8 cellular contexts compared by ENCODE assay signal in the genomic region with DNA sequence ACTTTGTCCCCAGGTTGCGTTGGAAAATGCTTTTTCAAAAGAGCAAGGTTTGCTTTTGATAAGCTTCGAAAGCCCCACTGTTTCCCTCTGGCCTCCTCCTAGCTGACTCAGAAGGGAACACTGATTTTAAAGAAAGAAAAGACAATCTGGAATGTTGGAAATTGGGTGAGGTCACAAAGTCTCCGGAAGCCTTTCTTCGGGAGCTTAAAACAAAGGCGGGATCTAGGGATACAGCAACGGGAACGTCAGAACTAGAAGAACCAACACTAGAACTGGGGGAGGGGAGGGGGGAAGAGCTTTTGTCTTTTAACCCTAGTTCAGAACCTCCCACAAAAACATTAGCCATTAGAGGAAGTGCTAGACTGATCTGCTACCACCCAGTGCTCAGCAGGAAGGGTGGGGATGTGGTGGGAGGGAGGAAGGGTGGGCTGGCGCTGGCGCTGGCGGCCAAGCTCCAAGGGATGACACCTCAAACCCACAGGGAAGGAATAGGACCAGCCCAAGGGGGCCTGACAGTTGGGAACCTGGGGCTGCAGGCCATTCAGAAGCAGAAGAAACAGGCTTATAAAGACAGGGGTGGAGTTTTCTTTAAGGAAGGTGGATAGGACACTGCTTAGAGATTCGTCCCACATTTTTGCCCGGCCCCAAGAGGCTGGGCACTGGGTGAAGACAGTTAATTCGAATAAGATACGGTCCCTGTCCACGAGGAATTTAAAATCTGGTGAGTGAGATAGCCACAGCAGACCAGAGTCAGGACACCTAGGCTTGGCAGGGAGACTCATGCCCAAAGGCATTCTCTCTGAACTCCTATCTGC. TPM values are rescaled to one million over a fixed set of nuclear protein-coding genes. Genes with fewer than 3 reads are reported as not detected.
DNase-seq lines count a peak whose midpoint lies in the region; ATAC-seq, FAIRE-seq and TF ChIP-seq lines count a peak whose summit lies in the region.

No MANE protein-coding gene starts in this region.

- H3K36me3 ChIP-seq in CD4-positive, alpha-beta memory T cell (ENCODE audit: insufficient read depth, low read length), result peaks cover 6% of the 10 kb centered on the region
- peaks cover 6% of the 10 kb centered on the region; the same call in 1 of the 3 replicates for H3K36me3 ChIP-seq in K562 (ENCODE audit: control insufficient read depth, insufficient read depth, low read length)
- no peaks in the 10 kb centered on the region for H3K36me3 ChIP-seq in hepatocyte (replicated peaks; ENCODE audit: insufficient read depth, low read depth)
- peaks cover 2% of the 10 kb centered on the region for H3K36me3 ChIP-seq in rectal smooth muscle tissue (ENCODE audit: control insufficient read depth, insufficient read depth, low read length)

- H3K27me3 ChIP-seq in CD4-positive, alpha-beta memory T cell (ENCODE audit: insufficient read depth, low read length), result no peaks in the 10 kb centered on the region
- H3K27me3 ChIP-seq in K562 (ENCODE audit: control insufficient read depth in 2 of 2, insufficient read depth in 2 of 2, low read length in 2 of 2) (no peaks in the 10 kb centered on the region), hepatocyte (no peaks in the 10 kb centered on the region), rectal smooth muscle tissue (ENCODE audit: control insufficient read depth, insufficient read depth, low read length) (no peaks in the 10 kb centered on the region)

- WGBS in K562 (ENCODE audit: insufficient coverage, low coverage, missing lambda C conversion rate), result 13% methylated on average over 12 of the region's 15 CpGs
- 14% methylated on average over 14 of the region's 15 CpGs for WGBS in hepatocyte (ENCODE audit: low lambda C conversion rate, missing lambda C conversion rate)

- TF ChIP-seq POLR2A in K562 (conservative IDR thresholded peaks at IDR 0.05), result no peak; the same call in 1 of the 2 replicates

- H3K27ac ChIP-seq in CD4-positive, alpha-beta memory T cell (ENCODE audit: low read depth, low read length), result peak overlapping the region; percentile 71
- H3K27ac ChIP-seq in K562 (ENCODE audit: extremely low read depth, low read depth, low read length) (peak overlapping the region; percentile 91; the same call in 2 of the 3 replicates), hepatocyte (peak overlapping the region; percentile 99), rectal smooth muscle tissue (ENCODE audit: low read depth, low read length) (peak overlapping the region; percentile 94)

- no peaks in the 10 kb centered on the region for H3K9me2 ChIP-seq in hepatocyte (replicated peaks; ENCODE audit: insufficient read depth)

- peak; percentile 65 to 73 (median 70) for DNase-seq in CD4-positive, alpha-beta memory T cell
- DNase-seq in SK-N-DZ (ENCODE audit: low spot score) (peak; percentile 39), K562 (ENCODE audit: extremely low read depth in 1 of 4, low spot score in 3 of 4) (peak; percentile 14 to 62 (median 41)), hepatocyte (ENCODE audit: low spot score) (peak; percentile 64)

- peak overlapping the region; percentile 90 to 97 (median 94) for H3K4me3 Mint-ChIP-seq in CD4-positive, alpha-beta memory T cell

- peaks cover 16% of the 10 kb centered on the region for H3K79me2 ChIP-seq in K562 (ENCODE audit: control insufficient read depth, insufficient read depth, low read length)
- H3K79me2 ChIP-seq in hepatocyte, result peaks cover 18% of the 10 kb centered on the region

- no peak for TF ChIP-seq EP300 in K562 (IDR thresholded peaks at IDR 0.05; ENCODE audit: low read length)

- peaks cover 21 to 29% of the 10 kb centered on the region in 2 donors for H3K36me3 Mint-ChIP-seq in CD4-positive, alpha-beta memory T cell

- peak; percentile 43 for ATAC-seq in GM19043 (IDR thresholded peaks at IDR 0.05; ENCODE audit: low read depth, unreplicated experiment)
- ATAC-seq in HG03460 (IDR thresholded peaks at IDR 0.05; ENCODE audit: unreplicated experiment), result peak; percentile 37
- peak; percentile 49 for ATAC-seq in K562
- ATAC-seq in GM19455 (IDR thresholded peaks at IDR 0.05; ENCODE audit: unreplicated experiment), result no peak

- H2AFZ ChIP-seq in K562 (ENCODE audit: low read depth, low read length) (no peak overlapping the region), hepatocyte (no peak overlapping the region)

- no peaks in the 10 kb centered on the region for H3K27me3 Mint-ChIP-seq in CD4-positive, alpha-beta memory T cell

- TF ChIP-seq RAD21 in K562 (CRISPR knock-in tag; conservative IDR thresholded peaks at IDR 0.05 in 1 of 2, IDR thresholded peaks at IDR 0.05 in 1 of 2), result no peak

- H3K4me1 Mint-ChIP-seq in CD4-positive, alpha-beta memory T cell, result peaks cover 45 to 69% (median 49%) of the 10 kb centered on the region in 4 donors

- peak overlapping the region; percentile 84 for H3K4me2 ChIP-seq in K562 (ENCODE audit: insufficient read depth, low read length)
- peak overlapping the region; percentile 86 for H3K4me2 ChIP-seq in hepatocyte

- no TSS peak for BruUV-seq in K562 (replicated peaks; lab: Mats Ljungman, UMichigan)

- H3K27ac Mint-ChIP-seq in CD4-positive, alpha-beta memory T cell, result peak overlapping the region; percentile 90 to 97 (median 95)

- POLR2A ChIA-PET in CD4-positive, alpha-beta memory T cell (lab: Charles Lee; ENCODE audit: partially characterized antibody), result interaction anchor here (0.7 to 6.7 kb wide), 31 partner anchors 11 to 1534 kb away, joined by 3 to 221 read pairs (median 10); partner anchors contain the start of genes DNAH6, KCMF1, KDM3A and SUCLG1
- POLR2A ChIA-PET in K562 (lab: Yijun Ruan, JAX), result interaction anchor here (0.5 to 5.6 kb wide), 15 partner anchors 8 to 1961 kb away, joined by 3 to 78 read pairs (median 4); partner anchors contain the start of gene MAT2A

- H4K20me1 ChIP-seq in K562 (replicated peaks; ENCODE audit: control insufficient read depth, insufficient read depth, low read length), result no peaks in the 10 kb centered on the region
- no peaks in the 10 kb centered on the region for H4K20me1 ChIP-seq in hepatocyte (ENCODE audit: insufficient read depth, poor library complexity, severe bottlenecking)

- H3K4me3 ChIP-seq in CD4-positive, alpha-beta memory T cell (ENCODE audit: low read length in 2 of 2), result peak overlapping the region; percentile 69 to 92
- peak overlapping the region; percentile 96 for H3K4me3 ChIP-seq in K562
- peak overlapping the region; percentile 99 for H3K4me3 ChIP-seq in hepatocyte
- peak overlapping the region; percentile 95 for H3K4me3 ChIP-seq in rectal smooth muscle tissue (ENCODE audit: low read length)

- H3K9ac ChIP-seq in K562 (ENCODE audit: insufficient read depth in 1 of 2, low read depth in 2 of 2, low read length in 2 of 2) (peak overlapping the region; percentile 85 to 98; a peak in 3 of 4 replicates), rectal smooth muscle tissue (ENCODE audit: low read length) (peak overlapping the region; percentile 96)

- TF ChIP-seq CTCF in K562 (IDR thresholded peaks at IDR 0.05 in 2 of 3, conservative IDR thresholded peaks at IDR 0.05 in 1 of 3; ENCODE audit: insufficient read depth in 2 of 3, low read depth in 1 of 3, low read length in 3 of 3) (no peak), hepatocyte (IDR thresholded peaks at IDR 0.05; ENCODE audit: poor library complexity) (no peak)

- H3K9me3 Mint-ChIP-seq in CD4-positive, alpha-beta memory T cell, result peaks cover 0 to 17% (median 4%) of the 10 kb centered on the region in 8 donors

- no peaks in the 10 kb centered on the region for H3K9me1 ChIP-seq in K562 (ENCODE audit: control insufficient read depth, insufficient read depth, low read length)

- FAIRE-seq in K562 (lab: Jason Lieb, UNC), result peak; percentile 77

- peaks cover 34% of the 10 kb centered on the region for H3K4me1 ChIP-seq in CD4-positive, alpha-beta memory T cell (ENCODE audit: insufficient read depth, low read length)
- H3K4me1 ChIP-seq in K562 (replicated peaks in 1 of 2; ENCODE audit: control insufficient read depth in 2 of 2, insufficient read depth in 2 of 2, low read length in 2 of 2) (peaks cover 19 to 23% of the 10 kb centered on the region in 2 experiments), hepatocyte (ENCODE audit: insufficient read depth) (no peaks in the 10 kb centered on the region), rectal smooth muscle tissue (ENCODE audit: control insufficient read depth, insufficient read depth, low read length) (peaks cover 5% of the 10 kb centered on the region)

- H3K9me3 ChIP-seq in CD4-positive, alpha-beta memory T cell (ENCODE audit: control insufficient read depth in 1 of 2, low read length in 2 of 2), result peaks cover 0 to 9% of the 10 kb centered on the region in 2 donors
- H3K9me3 ChIP-seq in K562 (replicated peaks; ENCODE audit: control insufficient read depth, insufficient read depth, low read depth, low read length) (no peaks in the 10 kb centered on the region), hepatocyte (ENCODE audit: low read depth) (no peaks in the 10 kb centered on the region)

- in situ Hi-C loops in K562 (cut with MboI), result no loop called here

- CTCF ChIA-PET in CD4-positive, alpha-beta memory T cell (lab: Charles Lee; ENCODE audit: partially characterized antibody), result interaction anchor here (0.7 to 16.2 kb wide), 11 partner anchors 9 to 381 kb away, joined by 3 to 267 read pairs (median 6); partner anchors contain the start of gene TRABD2A
- CTCF ChIA-PET in K562 (lab: Yijun Ruan, JAX; ENCODE audit: low intra/inter-chr PET ratio), result no interaction called here

- intact Hi-C loops in CD4-positive, alpha-beta memory T cell (cut with micrococcal nuclease), result loop anchor here (2.0 kb wide), 1 partner anchor 64 kb away; the partner anchor contains the start of gene KCMF1
- intact Hi-C loops in K562 (cut with micrococcal nuclease), result loop anchor here (2.0 kb wide), 1 partner anchor 18 kb away; no protein-coding TSS in a partner anchor

RNA-seq across cellular contexts. Expression of gene TMSB10, which starts 1.7 kb away (rescaled TPM):
- total RNA-seq in CD4-positive, alpha-beta memory T cell, result 1,000 to 10,000 TPM; 1,218 to 1,245 TPM
- polyA plus RNA-seq in CD4-positive, alpha-beta memory T cell, result 1,000 to 10,000 TPM; 5,559 to 6,561 TPM
- 5,716 and 6,225 TPM in 2 replicates for polyA plus RNA-seq in SK-N-DZ (2014; cell fraction: cytosol; rRNA removed)
- polyA plus RNA-seq in SK-N-DZ (2014; cell fraction: nucleus; rRNA removed), result 3,361 and 4,439 TPM in 2 replicates
- total RNA-seq in K562 (2011; cell fraction: chromatin; rRNA removed; ENCODE audit: low replicate concordance), result 30.5 and 48.2 TPM in 2 replicates
- 34.2 and 70.4 TPM in 2 replicates for total RNA-seq in K562 (2011; cell fraction: nucleolus; rRNA removed)
- 75.8 and 139 TPM in 2 replicates for total RNA-seq in K562 (2011; cell fraction: nucleoplasm; rRNA removed)
- total RNA-seq in K562 (2014; rRNA removed) (1,173 and 2,226 TPM in 2 replicates), K562 (2014; rRNA removed; fragmentation: Illumina TruSeq; extraction: Trizol) (959 and 1,048 TPM in 2 replicates), K562 (2015; rRNA removed; fragmentation: Illumina TruSeq; extraction: Trizol) (1,394 and 1,397 TPM in 2 replicates), K562 (2021) (583 and 608 TPM in 2 replicates), hepatocyte (2,904 and 3,356 TPM in 2 replicates)
- polyA plus RNA-seq in K562 (2011; rRNA removed) (266 and 531 TPM in 2 replicates), K562 (2014; fragmentation: Illumina TruSeq; extraction: Trizol) (1,329 TPM in 2 replicates), K562 (2014; fragmentation: Nextera tagmentation; extraction: Ambion mirVana) (100 to 1,000 TPM; 382 to 669 TPM), K562 (2014; rRNA removed) (1,359 and 1,607 TPM in 2 replicates), hepatocyte (2,879 and 3,340 TPM in 2 replicates)
- polyA plus RNA-seq in K562 (2011; cell fraction: cytosol; rRNA removed), result 433 and 683 TPM in 2 replicates
- 284 and 308 TPM in 2 replicates for polyA plus RNA-seq in K562 (2011; cell fraction: nucleus; rRNA removed)
- 1,629 and 1,914 TPM in 2 replicates for polyA plus RNA-seq in K562 (2012)
- polyA minus RNA-seq in K562 (2011; rRNA and poly(A)+ RNA removed), result 163 and 256 TPM in 2 replicates
- 121 and 183 TPM in 2 replicates for polyA minus RNA-seq in K562 (2011; cell fraction: cytosol; rRNA and poly(A)+ RNA removed)
- polyA minus RNA-seq in K562 (2011; cell fraction: nucleus; rRNA and poly(A)+ RNA removed), result 21.8 and 28.5 TPM in 2 replicates

RNA-seq across cellular contexts. Expression of gene TRABD2A, which starts 26.2 kb away (rescaled TPM):
- 10 to 100 TPM; 83.3 to 90.7 TPM for total RNA-seq in CD4-positive, alpha-beta memory T cell
- polyA plus RNA-seq in CD4-positive, alpha-beta memory T cell, result 10 to 100 TPM; 67.1 to 81.2 TPM
- 0.29 and 0.59 TPM in 2 replicates for polyA plus RNA-seq in SK-N-DZ (2014; cell fraction: cytosol; rRNA removed)
- not detected in 2 replicates for polyA plus RNA-seq in SK-N-DZ (2014; cell fraction: nucleus; rRNA removed)
- total RNA-seq in K562 (2011; cell fraction: chromatin; rRNA removed; ENCODE audit: low replicate concordance), result 0.42 TPM in 1 of 2 replicates, not detected in the other
- 0.17 and 0.79 TPM in 2 replicates for total RNA-seq in K562 (2011; cell fraction: nucleolus; rRNA removed)
- 0.44 and 0.53 TPM in 2 replicates for total RNA-seq in K562 (2011; cell fraction: nucleoplasm; rRNA removed)
- 0.12 and 0.18 TPM in 2 replicates for total RNA-seq in K562 (2014; rRNA removed)
- total RNA-seq in K562 (2014; rRNA removed; fragmentation: Illumina TruSeq; extraction: Trizol), result 0.16 and 0.25 TPM in 2 replicates
- total RNA-seq in K562 (2015; rRNA removed; fragmentation: Illumina TruSeq; extraction: Trizol), result 0.36 TPM in 1 of 2 replicates, not detected in the other
- 0.31 and 0.33 TPM in 2 replicates for total RNA-seq in K562 (2021)
- 0.14 and 0.45 TPM in 2 replicates for polyA plus RNA-seq in K562 (2011; rRNA removed)
- polyA plus RNA-seq in K562 (2011; cell fraction: cytosol; rRNA removed), result 0.41 and 0.49 TPM in 2 replicates
- polyA plus RNA-seq in K562 (2011; cell fraction: nucleus; rRNA removed), result 0.36 TPM in 1 of 2 replicates, not detected in the other
- polyA plus RNA-seq in K562 (2012), result 0.25 and 0.47 TPM in 2 replicates
- polyA plus RNA-seq in K562 (2014; fragmentation: Illumina TruSeq; extraction: Trizol), result 0.07 TPM in 1 of 2 replicates, not detected in the other
- polyA plus RNA-seq in K562 (2014; fragmentation: Nextera tagmentation; extraction: Ambion mirVana), result under 1 TPM; 0.08 to 0.38 TPM
- polyA plus RNA-seq in K562 (2014; rRNA removed), result 0.09 TPM in 1 of 2 replicates, not detected in the other
- 0.42 and 0.95 TPM in 2 replicates for polyA minus RNA-seq in K562 (2011; rRNA and poly(A)+ RNA removed)
- 0.48 TPM in 1 of 2 replicates, not detected in the other for polyA minus RNA-seq in K562 (2011; cell fraction: cytosol; rRNA and poly(A)+ RNA removed)
- polyA minus RNA-seq in K562 (2011; cell fraction: nucleus; rRNA and poly(A)+ RNA removed), result 0.11 and 0.54 TPM in 2 replicates
- 2.2 and 4.1 TPM in 2 replicates for total RNA-seq in hepatocyte
- polyA plus RNA-seq in hepatocyte, result 1.6 and 2.9 TPM in 2 replicates

Comparison
In these comparisons a context has a peak if more than half of its experiments do, and no peak if none do; other contexts are left out.
1. RNA of gene TRABD2A, which starts 26.2 kb away (total RNA-seq): 83.3 to 90.7 TPM in CD4-positive, alpha-beta memory T cell; 2.2 to 4.1 TPM in hepatocyte and 0.12 to 0.79 TPM in K562; every median in the first group is over 10 times any median in the second.
2. Peak in every context shown above with its lines, with median percentiles within 50 percentile points of each other: DNase-seq, H3K27ac ChIP-seq and H3K4me3 ChIP-seq.